Comparison of ENCODE assay signal across 14 cellular contexts in genomic region chr7:104940023-104940710, GRCh38.
A peak's percentile ranks its signal among the peaks of the same experiment; 100 is the strongest.
DNase-seq lines count a peak whose midpoint lies in the region; ATAC-seq and TF ChIP-seq lines count a peak whose summit lies in the region.
"Had no signal": no experiment of that assay in that cellular context is flagged by ENCODE, and none has a peak within 500 bp of the region (broad histone marks: within the 10 kb centered on the region; RNA-seq: fewer than 3 reads in every experiment).

No MANE protein-coding gene starts in this region.

- peaks cover 12% of the 10 kb centered on the region for H3K4me1 ChIP-seq in HEK293 (ENCODE audit: control insufficient read depth, insufficient read depth, low read length)
- peaks cover 42% of the 10 kb centered on the region for H3K4me1 ChIP-seq in body of pancreas
- peaks cover 3 to 37% (median 17%) of the 10 kb centered on the region in 12 donors for H3K4me1 ChIP-seq in heart left ventricle

- H3K27ac ChIP-seq in HEK293 (ENCODE audit: extremely low read depth, low read depth, low read length) (no peak overlapping the region), body of pancreas (peak overlapping the region in 3 of 4 donors; percentile 60 to 79 (median 78)), heart left ventricle (no peak overlapping the region)
- H3K27ac ChIP-seq: A549, ovary had no signal

- no peak for ATAC-seq in body of pancreas
- ATAC-seq in heart left ventricle, result no peak
- ATAC-seq: A549, heart right ventricle had no signal

- WGBS in body of pancreas, 2 donors, result 83 to 85% methylated on average over 23 to 31 of the region's 43 CpGs
- WGBS in heart left ventricle, 4 donors, result 92 to 96% (median 95%) methylated on average over 20 to 43 of the region's 43 CpGs

- H3K9me3 Mint-ChIP-seq in activated CD4-positive, alpha-beta T cell treated with anti-CD3 and anti-CD28 coated beads, Interleukin-2, amount 10 ng/mL, durations not matched to agents 7 days and 5 days, result peaks cover 2% of the 10 kb centered on the region
- peaks cover 22% of the 10 kb centered on the region for H3K9me3 Mint-ChIP-seq in nephron progenitor cell

- H3K27ac Mint-ChIP-seq in activated CD4-positive, alpha-beta T cell treated with anti-CD3 and anti-CD28 coated beads, Interleukin-2, amount 10 ng/mL, durations not matched to agents 7 days and 5 days, result peak overlapping the region; percentile 91
- H3K27ac Mint-ChIP-seq in nephron progenitor cell, result peak overlapping the region; percentile 98

- H3K36me3 ChIP-seq in HEK293 (ENCODE audit: control insufficient read depth in 2 of 2, insufficient read depth in 1 of 2, low read length in 2 of 2) (no peaks in the 10 kb centered on the region), body of pancreas (replicated peaks in 1 of 2; ENCODE audit: insufficient read depth in 1 of 2, low read depth in 2 of 2) (no peaks in the 10 kb centered on the region), heart left ventricle (no peaks in the 10 kb centered on the region)
- H3K36me3 ChIP-seq: heart right ventricle, ovary had no signal

- DNase-seq in activated CD4-positive, alpha-beta T cell treated with anti-CD3 and anti-CD28 coated beads, Interleukin-2, amount 10 ng/mL, durations not matched to agents 7 days and 5 days, result no peak
- DNase-seq in activated CD4-positive, alpha-beta T cell treated with anti-CD3 and anti-CD28 coated beads for 4 hours, result no peak
- DNase-seq in body of pancreas (no peak), nephron progenitor cell (no peak), cerebellar nuclear complex (lab: John Stamatoyannopoulos, UW) (no peak), heart left ventricle (no peak)
- no peak for DNase-seq in NK-92 treated with Interleukin-12 subunit alpha and Interleukin-12 subunit beta, amount 100 ng/mL, for 24 hours (lab: John Stamatoyannopoulos, UW)
- DNase-seq: midbrain, NCI-H1105 treated with DMSO at 0.1 percent for 48 hours, ovary, RPMI8226 had no signal

- POLR2A ChIA-PET in activated CD4-positive, alpha-beta T cell treated with anti-CD3 and anti-CD28 coated beads, Interleukin-2, amount 10 ng/mL, durations not matched to agents 7 days and 5 days (lab: Charles Lee), result interaction anchor here (0.6 to 1.6 kb wide), 8 partner anchors 13 to 575 kb away, joined by 3 to 14 read pairs (median 6); no protein-coding TSS in a partner anchor
- POLR2A ChIA-PET in HEK293 (lab: Yijun Ruan, JAX), result no interaction called here

- H3K36me3 Mint-ChIP-seq in activated CD4-positive, alpha-beta T cell treated with anti-CD3 and anti-CD28 coated beads, Interleukin-2, amount 10 ng/mL, durations not matched to agents 7 days and 5 days (ENCODE audit: low read depth), result peaks cover 3% of the 10 kb centered on the region
- H3K36me3 Mint-ChIP-seq in nephron progenitor cell (ENCODE audit: low read depth), result peaks cover 11% of the 10 kb centered on the region

- peak overlapping the region; percentile 76 for H3K4me3 Mint-ChIP-seq in activated CD4-positive, alpha-beta T cell treated with anti-CD3 and anti-CD28 coated beads, Interleukin-2, amount 10 ng/mL, durations not matched to agents 7 days and 5 days
- no peak overlapping the region for H3K4me3 Mint-ChIP-seq in nephron progenitor cell

- H3K4me3 ChIP-seq in HEK293 (ENCODE audit: low read depth, low read length) (no peak overlapping the region), body of pancreas (no peak overlapping the region), heart left ventricle (no peak overlapping the region)
- H3K4me3 ChIP-seq: A549, ovary had no signal

- TF ChIP-seq POLR2A in body of pancreas (IDR thresholded peaks at IDR 0.05) (no peak), heart left ventricle (IDR thresholded peaks at IDR 0.05) (no peak)

- TF ChIP-seq CTCF in HEK293 (tag by site-specific recombination; IDR thresholded peaks at IDR 0.05) (no peak), body of pancreas (IDR thresholded peaks at IDR 0.05) (no peak), nephron progenitor cell (IDR thresholded peaks at IDR 0.05) (no peak), heart left ventricle (IDR thresholded peaks at IDR 0.05) (no peak)

- H3K9me3 ChIP-seq in HEK293 (ENCODE audit: control insufficient read depth, insufficient read depth, low read depth, low read length) (no peaks in the 10 kb centered on the region), body of pancreas (no peaks in the 10 kb centered on the region), heart left ventricle (no peaks in the 10 kb centered on the region)
- H3K9me3 ChIP-seq: A549, heart right ventricle, ovary had no signal

- intact Hi-C loops in body of pancreas (cut with DNase I) (no loop called here), heart left ventricle (cut with DNase I) (loop anchor here in 1 of 10 donors (5.0 kb wide), 1 partner anchor 72 kb away; the partner anchor contains the start of gene KMT2E)

- CTCF ChIA-PET in activated CD4-positive, alpha-beta T cell treated with anti-CD3 and anti-CD28 coated beads, Interleukin-2, amount 10 ng/mL, durations not matched to agents 7 days and 5 days (lab: Charles Lee), result interaction anchor here (1.0 to 1.4 kb wide), 6 partner anchors 13 to 74 kb away, joined by 4 to 5 read pairs (median 4); partner anchors contain the start of gene KMT2E
- CTCF ChIA-PET in HEK293 (lab: Yijun Ruan, JAX), result no interaction called here

- no peaks in the 10 kb centered on the region for H3K27me3 ChIP-seq in body of pancreas
- no peaks in the 10 kb centered on the region for H3K27me3 ChIP-seq in heart left ventricle
- H3K27me3 ChIP-seq: heart right ventricle, ovary had no signal

- H3K27me3 Mint-ChIP-seq in activated CD4-positive, alpha-beta T cell treated with anti-CD3 and anti-CD28 coated beads, Interleukin-2, amount 10 ng/mL, durations not matched to agents 7 days and 5 days, result no peaks in the 10 kb centered on the region
- peaks cover 3% of the 10 kb centered on the region for H3K27me3 Mint-ChIP-seq in nephron progenitor cell (ENCODE audit: low read depth, poor library complexity)

- peaks cover 42% of the 10 kb centered on the region for H3K4me1 Mint-ChIP-seq in activated CD4-positive, alpha-beta T cell treated with anti-CD3 and anti-CD28 coated beads, Interleukin-2, amount 10 ng/mL, durations not matched to agents 7 days and 5 days
- H3K4me1 Mint-ChIP-seq in nephron progenitor cell, result peaks cover 59% of the 10 kb centered on the region

TF ChIP-seq in HEK293, 187 proteins besides CTCF, POLR2A, EP300 and RAD21:
- TF ChIP-seq KLF1 (tag by site-specific recombination; IDR thresholded peaks at IDR 0.05) (no peak), ZBTB8A (tag by site-specific recombination; IDR thresholded peaks at IDR 0.05) (0 out of 2 replicates have a peak, but pooled peaks have one; percentile 27)

Comparison
In these comparisons a context has a peak if more than half of its experiments do, and no peak if none do; other contexts are left out.
1. H3K27ac ChIP-seq: peak in body of pancreas (3 of 4); none in HEK293 (single experiment) and heart left ventricle (0 of 12).